Comparison of ENCODE assay signal across 20 cellular contexts in genomic region chrX:115392871-115393270, GRCh38.
"Had no signal": no experiment of that assay in that cellular context is flagged by ENCODE, and none has a peak within 500 bp of the region (broad histone marks: within the 10 kb centered on the region; RNA-seq: fewer than 3 reads in every experiment).

No MANE protein-coding gene starts in this region.

- H3K4me1 ChIP-seq: ascending aorta, breast epithelium, foreskin keratinocyte, parathyroid adenoma, sigmoid colon had no signal

- H3K27me3 Mint-ChIP-seq: activated naive CD4-positive, alpha-beta T cell treated with anti-CD3 and anti-CD28 coated beads, Interleukin-2, amount 10 ng/mL, durations not matched to agents 7 days and 5 days; stimulated activated memory B cell treated with anti-CD40 and anti-IgM and Interleukin-4, amounts not matched to agents 10 μg/mL and 1 μg/mL and 100 μg/mL, for 72 hours had no signal

- H3K27me3 ChIP-seq: ascending aorta, foreskin keratinocyte, sigmoid colon had no signal

- H3K36me3 Mint-ChIP-seq: activated naive CD4-positive, alpha-beta T cell treated with anti-CD3 and anti-CD28 coated beads, Interleukin-2, amount 10 ng/mL, durations not matched to agents 7 days and 5 days; stimulated activated memory B cell treated with anti-CD40 and anti-IgM and Interleukin-4, amounts not matched to agents 10 μg/mL and 1 μg/mL and 100 μg/mL, for 72 hours had no signal

- H3K27ac ChIP-seq: ascending aorta, breast epithelium, foreskin keratinocyte, parathyroid adenoma, sigmoid colon, thoracic aorta, VCaP had no signal

- H2AFZ ChIP-seq: parathyroid adenoma had no signal

- H3K4me3 ChIP-seq: ascending aorta, breast epithelium, sigmoid colon, thoracic aorta had no signal

- H3K79me2 ChIP-seq: parathyroid adenoma had no signal

- H3K4me3 Mint-ChIP-seq: activated naive CD4-positive, alpha-beta T cell treated with anti-CD3 and anti-CD28 coated beads, Interleukin-2, amount 10 ng/mL, durations not matched to agents 7 days and 5 days; activated T-cell treated with anti-CD3 and anti-CD28 coated beads, Interleukin-2, amount 50 U/mL, for 4 hours; nephron; stimulated activated memory B cell treated with anti-CD40 and anti-IgM and Interleukin-4, amounts not matched to agents 10 μg/mL and 1 μg/mL and 100 μg/mL, for 72 hours; T-helper 1 cell treated with Interleukin-12 subunit alpha and Interleukin-12 subunit beta and Interleukin-4 antibody, amounts not matched to agents 30 μg/mL and 1 μg/mL, for 36 hours had no signal

- DNase-seq: activated CD4-positive, alpha-beta T cell treated with anti-CD3 and anti-CD28 coated beads, Interleukin-2, amount 50 U/mL, for 1 hour; activated CD4-positive, CD25-positive, alpha-beta regulatory T cell treated with anti-CD3 and anti-CD28 coated beads, Interleukin-2, amount 50 U/mL, for 72 hours; activated CD8-positive, alpha-beta memory T cell treated with anti-CD3 and anti-CD28 coated beads, Interleukin-2, amount 50 U/mL, for 4 hours; activated effector memory CD4-positive, alpha-beta T cell treated with Interleukin-2 at 50 U/mL for 16 hours; activated naive CD4-positive, alpha-beta T cell treated with anti-CD3 and anti-CD28 coated beads, Interleukin-2, amount 10 ng/mL, durations not matched to agents 7 days and 5 days; activated T-cell treated with anti-CD3 and anti-CD28 coated beads, Interleukin-2, amount 50 U/mL, for 4 hours; cerebellar nuclear complex; dermis blood vessel endothelial cell; kidney; sigmoid colon; stimulated activated CD4-positive, alpha-beta T cell treated with anti-CD3 and anti-CD28 coated beads, Interleukin-4, amount 100 ng/mL, for 24 hours had no signal

- H3K9me3 Mint-ChIP-seq: activated naive CD4-positive, alpha-beta T cell treated with anti-CD3 and anti-CD28 coated beads, Interleukin-2, amount 10 ng/mL, durations not matched to agents 7 days and 5 days; activated T-cell treated with anti-CD3 and anti-CD28 coated beads, Interleukin-2, amount 50 U/mL, for 4 hours; nephron; stimulated activated memory B cell treated with anti-CD40 and anti-IgM and Interleukin-4, amounts not matched to agents 10 μg/mL and 1 μg/mL and 100 μg/mL, for 72 hours; T-helper 1 cell treated with Interleukin-12 subunit alpha and Interleukin-12 subunit beta and Interleukin-4 antibody, amounts not matched to agents 30 μg/mL and 1 μg/mL, for 36 hours had no signal

- H3K9me3 ChIP-seq: ascending aorta, breast epithelium, sigmoid colon, thoracic aorta had no signal

- H3K9ac ChIP-seq: parathyroid adenoma had no signal

- ATAC-seq: activated T-cell treated with anti-CD3 and anti-CD28 coated beads, Interleukin-2, amount 50 U/mL, for 4 hours; stimulated activated memory B cell treated with anti-CD40 and anti-IgM and Interleukin-4, amounts not matched to agents 10 μg/mL and 1 μg/mL and 100 μg/mL, for 72 hours had no signal

- H3K27ac Mint-ChIP-seq: activated naive CD4-positive, alpha-beta T cell treated with anti-CD3 and anti-CD28 coated beads, Interleukin-2, amount 10 ng/mL, durations not matched to agents 7 days and 5 days; stimulated activated memory B cell treated with anti-CD40 and anti-IgM and Interleukin-4, amounts not matched to agents 10 μg/mL and 1 μg/mL and 100 μg/mL, for 72 hours; T-helper 1 cell treated with Interleukin-12 subunit alpha and Interleukin-12 subunit beta and Interleukin-4 antibody, amounts not matched to agents 30 μg/mL and 1 μg/mL, for 36 hours had no signal

- H3K36me3 ChIP-seq: ascending aorta, breast epithelium, sigmoid colon, thoracic aorta had no signal

- H3K4me1 Mint-ChIP-seq: activated naive CD4-positive, alpha-beta T cell treated with anti-CD3 and anti-CD28 coated beads, Interleukin-2, amount 10 ng/mL, durations not matched to agents 7 days and 5 days; stimulated activated memory B cell treated with anti-CD40 and anti-IgM and Interleukin-4, amounts not matched to agents 10 μg/mL and 1 μg/mL and 100 μg/mL, for 72 hours had no signal
